In genomic region chr22:20403779-20404140, GRCh38 we compare ENCODE assay signal across 1 cellular context.
TF ChIP-seq lines count a peak whose summit lies in the region.

No MANE protein-coding gene starts in this region.

TF ChIP-seq in K562, 482 proteins besides CTCF, POLR2A, EP300 and RAD21:
- peak; percentile 35; the same call in 1 of the 2 replicates for TF ChIP-seq MAX (CRISPR knock-in tag; IDR thresholded peaks at IDR 0.05)
- peak; percentile 54 for TF ChIP-seq CHD7 (IDR thresholded peaks at IDR 0.05; ENCODE audit: low read depth, low read length)
- TF ChIP-seq ARID1B (IDR thresholded peaks at IDR 0.05), result no peak
- no peak for TF ChIP-seq TSHZ1 (CRISPR knock-in tag; IDR thresholded peaks at IDR 0.05)
- no peak for TF ChIP-seq ZNF282 (CRISPR knock-in tag; IDR thresholded peaks at IDR 0.05)
- peak; percentile 74 for TF ChIP-seq ZNF699 (CRISPR knock-in tag; IDR thresholded peaks at IDR 0.05; ENCODE audit: insufficient replicate concordance)
- peak; percentile 23 for TF ChIP-seq SETDB1 (IDR thresholded peaks at IDR 0.05; ENCODE audit: low read length)
- TF ChIP-seq ZNF133 (CRISPR knock-in tag; IDR thresholded peaks at IDR 0.05), result 0 out of 2 replicates have a peak, but pooled peaks have one; percentile 46
- no peak for TF ChIP-seq SMARCE1 (IDR thresholded peaks at IDR 0.05)
- 0 out of 2 replicates have a peak, but pooled peaks have one; percentile 6 for TF ChIP-seq TFAP4 (CRISPR knock-in tag; IDR thresholded peaks at IDR 0.05; ENCODE audit: borderline replicate concordance)
- no peak for TF ChIP-seq ZNF830 (CRISPR knock-in tag; IDR thresholded peaks at IDR 0.05)
- TF ChIP-seq PREB (CRISPR knock-in tag; IDR thresholded peaks at IDR 0.05), result no peak
- TF ChIP-seq TRIM28 (IDR thresholded peaks at IDR 0.05), result no peak
- no peak for TF ChIP-seq POLR3A (IDR thresholded peaks at IDR 0.05; ENCODE audit: borderline replicate concordance, extremely low read depth, insufficient read depth, insufficient read length)
- 0 out of 2 replicates have a peak, but pooled peaks have one; percentile 41 for TF ChIP-seq FOXO4 (CRISPR knock-in tag; IDR thresholded peaks at IDR 0.05)
- TF ChIP-seq ZNF280A (IDR thresholded peaks at IDR 0.05; ENCODE audit: low read depth, partially characterized antibody), result no peak
- TF ChIP-seq HSF4 (CRISPR knock-in tag; IDR thresholded peaks at IDR 0.05; ENCODE audit: borderline replicate concordance), result no peak
- peak; percentile 24; the same call in 1 of the 2 replicates for TF ChIP-seq JUNB (CRISPR knock-in tag; conservative IDR thresholded peaks at IDR 0.05)
- 0 out of 2 replicates have a peak, but pooled peaks have one; percentile 27 for TF ChIP-seq RREB1 (CRISPR knock-in tag; IDR thresholded peaks at IDR 0.05)
- TF ChIP-seq ZNF764 (CRISPR knock-in tag; IDR thresholded peaks at IDR 0.05; ENCODE audit: low read depth), result 0 out of 2 replicates have a peak, but pooled peaks have one; percentile 59
